8 cellular contexts compared by ENCODE assay signal in the genomic region with DNA sequence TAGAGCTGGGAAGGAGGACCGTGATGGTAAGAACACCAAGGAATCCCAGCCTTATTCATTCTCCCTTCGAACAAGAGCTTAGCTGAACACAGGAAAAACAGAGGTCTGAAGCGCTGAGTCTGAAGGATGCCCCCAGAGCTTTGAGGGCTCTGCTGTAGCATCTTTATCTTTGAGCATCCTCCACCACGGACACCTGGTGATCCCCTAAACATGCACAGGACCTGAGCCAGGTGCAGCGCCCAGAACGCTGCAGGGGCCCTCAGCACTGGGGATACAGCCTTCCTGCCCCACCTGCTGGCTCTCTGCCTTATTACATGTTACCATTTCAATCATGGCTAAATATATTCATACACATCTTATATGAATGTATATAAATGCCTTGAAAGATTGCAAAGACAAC. TPM values are rescaled to one million over a fixed set of nuclear protein-coding genes. Genes with fewer than 3 reads are reported as not detected.
DNase-seq lines count a peak whose midpoint lies in the region; ATAC-seq and TF ChIP-seq lines count a peak whose summit lies in the region.

No MANE protein-coding gene starts in this region.

- no peaks in the 10 kb centered on the region for H3K36me3 ChIP-seq in spleen

- H3K4me3 Mint-ChIP-seq in activated CD4-positive, alpha-beta memory T cell treated with anti-CD3 and anti-CD28 coated beads, Interleukin-2, amount 10 ng/mL, durations not matched to agents 7 days and 5 days = no peak overlapping the region

- H3K27ac ChIP-seq in spleen = no peak overlapping the region

- peak; percentile 50 for ATAC-seq in GM21576 (IDR thresholded peaks at IDR 0.05; ENCODE audit: unreplicated experiment)
- no peak for ATAC-seq in GM21381 (IDR thresholded peaks at IDR 0.05; ENCODE audit: unreplicated experiment)

- H3K4me3 ChIP-seq in epithelial cell of proximal tubule (ENCODE audit: low read depth, low read length) (no peak overlapping the region), spleen (no peak overlapping the region)

- no peaks in the 10 kb centered on the region for H3K36me3 Mint-ChIP-seq in activated CD4-positive, alpha-beta memory T cell treated with anti-CD3 and anti-CD28 coated beads, Interleukin-2, amount 10 ng/mL, durations not matched to agents 7 days and 5 days (ENCODE audit: low read depth)

- DNase-seq in AG09319 (ENCODE audit: extremely low read depth, low read depth) = no peak
- DNase-seq in NCI-H510A (lab: John Stamatoyannopoulos, UW) = peak; percentile 41
- DNase-seq in activated CD4-positive, alpha-beta memory T cell treated with anti-CD3 and anti-CD28 coated beads, Interleukin-2, amount 10 ng/mL, durations not matched to agents 7 days and 5 days = peak; percentile 63
- DNase-seq in epithelial cell of proximal tubule (ENCODE audit: low read depth) = no peak
- DNase-seq in spleen = no peak
- DNase-seq in ecto neural progenitor cell (ENCODE audit: low spot score) = no peak

- H3K27me3 ChIP-seq in spleen (replicated peaks in 1 of 7) = peaks cover 0 to 36% (median 0%) of the 10 kb centered on the region in 7 donors

- CTCF ChIA-PET in activated CD4-positive, alpha-beta memory T cell treated with anti-CD3 and anti-CD28 coated beads, Interleukin-2, amount 10 ng/mL, durations not matched to agents 7 days and 5 days (lab: Charles Lee) = interaction anchor here (0.7 to 2.1 kb wide), 22 partner anchors 8 to 223 kb away, joined by 3 to 18 read pairs (median 4); partner anchors contain the start of genes GPATCH4 and NAXE

- H3K4me1 Mint-ChIP-seq in activated CD4-positive, alpha-beta memory T cell treated with anti-CD3 and anti-CD28 coated beads, Interleukin-2, amount 10 ng/mL, durations not matched to agents 7 days and 5 days = peaks cover 5% of the 10 kb centered on the region

- intact Hi-C loops in spleen (cut with DNase I; ENCODE audit: low total_unique reads) = loop anchor here (5.0 to 10.0 kb wide), 2 partner anchors 124 to 157 kb away; no protein-coding TSS in a partner anchor

- H3K9me3 Mint-ChIP-seq in activated CD4-positive, alpha-beta memory T cell treated with anti-CD3 and anti-CD28 coated beads, Interleukin-2, amount 10 ng/mL, durations not matched to agents 7 days and 5 days = no peaks in the 10 kb centered on the region

- no peaks in the 10 kb centered on the region for H3K9me3 ChIP-seq in spleen

- TF ChIP-seq POLR2A in spleen (IDR thresholded peaks at IDR 0.05) = no peak

- H3K27me3 Mint-ChIP-seq in activated CD4-positive, alpha-beta memory T cell treated with anti-CD3 and anti-CD28 coated beads, Interleukin-2, amount 10 ng/mL, durations not matched to agents 7 days and 5 days = peaks cover 16% of the 10 kb centered on the region

- H3K27ac Mint-ChIP-seq in activated CD4-positive, alpha-beta memory T cell treated with anti-CD3 and anti-CD28 coated beads, Interleukin-2, amount 10 ng/mL, durations not matched to agents 7 days and 5 days = no peak overlapping the region

- peaks cover 6 to 25% (median 12%) of the 10 kb centered on the region in 6 donors for H3K4me1 ChIP-seq in spleen

- POLR2A ChIA-PET in activated CD4-positive, alpha-beta memory T cell treated with anti-CD3 and anti-CD28 coated beads, Interleukin-2, amount 10 ng/mL, durations not matched to agents 7 days and 5 days (lab: Charles Lee) = interaction anchor here (1.1 to 1.4 kb wide), 2 partner anchors 9 to 15 kb away, joined by 3 to 6 read pairs; no protein-coding TSS in a partner anchor

- WGBS in spleen, 5 donors = 43 to 49% (median 44%) methylated on average over 6 of the region's 6 CpGs

- peak; percentile 36 for TF ChIP-seq CTCF in AG09319 (IDR thresholded peaks at IDR 0.05; ENCODE audit: low read depth, low read length)
- peak; percentile 75 for TF ChIP-seq CTCF in epithelial cell of proximal tubule (conservative IDR thresholded peaks at IDR 0.05; ENCODE audit: low read depth, low read length)
- TF ChIP-seq CTCF in spleen (IDR thresholded peaks at IDR 0.05 in 8 of 11, conservative IDR thresholded peaks at IDR 0.05 in 3 of 11) = peak in 10 of 11 experiments; percentile 36 to 69 (median 52)

RNA-seq across cellular contexts. Expression of gene GPATCH4, which starts 7.7 kb away (rescaled TPM):
- 10 to 100 TPM; 19.0 to 20.6 TPM for total RNA-seq in activated CD4-positive, alpha-beta memory T cell treated with anti-CD3 and anti-CD28 coated beads, Interleukin-2, amount 10 ng/mL, durations not matched to agents 7 days and 5 days
- total RNA-seq in epithelial cell of proximal tubule = 15.9 and 22.9 TPM in 2 replicates
- total RNA-seq in spleen = 10 to 100 TPM; 14.9 to 49.6 (median 26.2) TPM
- polyA plus RNA-seq in spleen = 10 to 100 TPM; 12.3 to 25.4 (median 13.8) TPM

RNA-seq across cellular contexts. Expression of gene HAPLN2, which starts 10.2 kb away (rescaled TPM):
- not detected for total RNA-seq in activated CD4-positive, alpha-beta memory T cell treated with anti-CD3 and anti-CD28 coated beads, Interleukin-2, amount 10 ng/mL, durations not matched to agents 7 days and 5 days
- total RNA-seq in epithelial cell of proximal tubule (not detected in 2 replicates), spleen (1 to 10 TPM in 1 of 7 donors, under 1 TPM in 2, not detected in 4; 0.20 to 1.1 (median 0.46) TPM)
- under 1 TPM; 0.22 to 0.80 (median 0.27) TPM for polyA plus RNA-seq in spleen

RNA-seq across cellular contexts. Expression of gene NAXE, which starts 17.4 kb away (rescaled TPM):
- 10 to 100 TPM; 45.3 to 46.1 TPM for total RNA-seq in activated CD4-positive, alpha-beta memory T cell treated with anti-CD3 and anti-CD28 coated beads, Interleukin-2, amount 10 ng/mL, durations not matched to agents 7 days and 5 days
- total RNA-seq in epithelial cell of proximal tubule (124 and 127 TPM in 2 replicates), spleen (10 to 100 TPM; 34.7 to 50.5 (median 48.3) TPM)
- 10 to 100 TPM; 48.1 to 74.7 (median 54.8) TPM for polyA plus RNA-seq in spleen

RNA-seq across cellular contexts. Expression of gene TTC24, which starts 29.5 kb away (rescaled TPM):
- under 1 TPM in 1 of 2 experiments, not detected in 1; 0.38 TPM for total RNA-seq in activated CD4-positive, alpha-beta memory T cell treated with anti-CD3 and anti-CD28 coated beads, Interleukin-2, amount 10 ng/mL, durations not matched to agents 7 days and 5 days
- not detected in 2 replicates for total RNA-seq in epithelial cell of proximal tubule
- 1 to 10 TPM; 2.3 to 6.4 (median 4.3) TPM for total RNA-seq in spleen
- polyA plus RNA-seq in spleen = 1 to 10 TPM; 2.7 to 5.0 (median 2.8) TPM

RNA-seq across cellular contexts. Expression of gene BCAN, which starts 32.9 kb away (rescaled TPM):
- total RNA-seq in activated CD4-positive, alpha-beta memory T cell treated with anti-CD3 and anti-CD28 coated beads, Interleukin-2, amount 10 ng/mL, durations not matched to agents 7 days and 5 days = not detected
- total RNA-seq in epithelial cell of proximal tubule (not detected in 2 replicates), spleen (not detected)
- polyA plus RNA-seq in spleen = under 1 TPM in 2 of 3 donors, not detected in 1; 0.10 to 0.11 TPM

Comparison
In these comparisons a context has a peak if more than half of its experiments do, and no peak if none do; other contexts are left out.
1. DNase-seq: peak in NCI-H510A (single experiment) and activated CD4-positive, alpha-beta memory T cell treated with anti-CD3 and anti-CD28 coated beads, Interleukin-2, amount 10 ng/mL, durations not matched to agents 7 days and 5 days (single experiment); none in AG09319 (single experiment), epithelial cell of proximal tubule (single experiment), spleen (single experiment) and ecto neural progenitor cell (single experiment).
2. Peak in every context shown above with its lines, with median percentiles within 50 percentile points of each other: CTCF ChIP-seq.